8 cellular contexts compared by ENCODE assay signal in the genomic region with DNA sequence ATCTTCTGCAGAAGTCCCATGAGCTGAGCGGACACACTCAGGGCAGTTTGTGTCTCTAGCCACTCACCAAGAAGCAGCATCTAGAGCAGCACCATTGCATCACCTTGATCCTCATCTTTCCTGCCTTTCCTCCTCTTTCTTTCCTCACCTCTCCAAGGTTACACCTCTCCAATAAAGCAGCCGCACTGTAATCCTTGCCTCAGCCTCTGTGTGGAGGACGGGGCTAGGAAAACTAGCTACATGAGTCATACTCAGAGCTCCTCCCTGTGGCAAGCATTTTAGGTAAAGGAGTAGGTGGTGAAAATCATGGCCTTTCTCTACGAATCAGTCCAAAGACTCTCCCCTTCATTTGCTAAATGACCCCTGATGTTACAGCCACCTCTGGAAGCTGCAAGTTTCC.
DNase-seq lines count a peak whose midpoint lies in the region; TF ChIP-seq lines count a peak whose summit lies in the region.

No MANE protein-coding gene starts in this region.

- no peak overlapping the region for H2AFZ ChIP-seq in fibroblast of lung (ENCODE audit: low read length)

- no peaks in the 10 kb centered on the region for H3K9me3 ChIP-seq in fibroblast of lung (ENCODE audit: control insufficient read depth, insufficient read depth, low read depth, low read length)
- no peaks in the 10 kb centered on the region for H3K9me3 ChIP-seq in prostate gland

- WGBS in prostate gland: 50% methylated on average over 4 of the region's 4 CpGs

- TF ChIP-seq POLR2A in prostate gland (IDR thresholded peaks at IDR 0.05): no peak

- DNase-seq in NCI-H1417 (lab: John Stamatoyannopoulos, UW) (peak in 2 of 3 experiments; percentile 16 to 23), NCI-H1417 treated with DMSO at 0.1 percent for 48 hours (lab: John Stamatoyannopoulos, UW) (no peak), NCI-H2227 (lab: John Stamatoyannopoulos, UW; ENCODE audit: unreplicated experiment) (peak; percentile 29), fibroblast of lung (ENCODE audit: low read depth in 2 of 2) (peak; percentile 44 to 54), prostate gland (ENCODE audit: low spot score) (peak; percentile 27), cerebellar cortex (ENCODE audit: low spot score) (no peak), foreskin melanocyte (no peak)
- no peak for DNase-seq in activated T-cell treated with anti-CD3 and anti-CD28 coated beads, Interleukin-2, amount 50 U/mL, for 48 hours

- no peaks in the 10 kb centered on the region for H3K4me1 ChIP-seq in fibroblast of lung (ENCODE audit: control insufficient read depth, extremely low read depth, insufficient read depth, low read length)
- no peaks in the 10 kb centered on the region for H3K4me1 ChIP-seq in prostate gland (replicated peaks)

- TF ChIP-seq CTCF in fibroblast of lung (conservative IDR thresholded peaks at IDR 0.05 in 1 of 2, IDR thresholded peaks at IDR 0.05 in 1 of 2; ENCODE audit: low read depth in 1 of 2, low read length in 2 of 2) (peak in 1 of 2 donors; percentile 35), prostate gland (IDR thresholded peaks at IDR 0.05) (peak in 2 of 4 experiments; percentile 23 to 27)

- H3K27ac ChIP-seq in fibroblast of lung (ENCODE audit: insufficient read depth, low read length) (no peak overlapping the region), prostate gland (no peak overlapping the region)

- H4K20me1 ChIP-seq in fibroblast of lung (ENCODE audit: control insufficient read depth, extremely low read depth, insufficient read depth, low read length): no peaks in the 10 kb centered on the region

- H3K4me3 ChIP-seq in fibroblast of lung (replicated peaks in 1 of 4; ENCODE audit: control extremely low read depth in 1 of 4, insufficient read depth in 1 of 4, low read depth in 3 of 4, low read length in 4 of 4): no peak overlapping the region
- H3K4me3 ChIP-seq in prostate gland: no peak overlapping the region

- intact Hi-C loops in prostate gland (cut with DNase I): no loop called here

- no peak overlapping the region for H3K9ac ChIP-seq in fibroblast of lung (ENCODE audit: insufficient read depth, low read length)

- H3K36me3 ChIP-seq in fibroblast of lung (ENCODE audit: control insufficient read depth, insufficient read depth, low read length) (no peaks in the 10 kb centered on the region), prostate gland (no peaks in the 10 kb centered on the region)

- no peaks in the 10 kb centered on the region for H3K79me2 ChIP-seq in fibroblast of lung (ENCODE audit: control insufficient read depth, insufficient read depth, low read length)

- H3K4me2 ChIP-seq in fibroblast of lung (ENCODE audit: extremely low read depth, insufficient read depth, low read length): no peak overlapping the region

- H3K27me3 ChIP-seq in fibroblast of lung (ENCODE audit: control insufficient read depth, insufficient read depth, low read length) (no peaks in the 10 kb centered on the region), prostate gland (replicated peaks; ENCODE audit: insufficient read depth) (no peaks in the 10 kb centered on the region)

Comparison
In these comparisons a context has a peak if more than half of its experiments do, and no peak if none do; other contexts are left out.
1. DNase-seq: peak in NCI-H1417 (2 of 3), NCI-H2227 (single experiment), fibroblast of lung (2 of 2) and prostate gland (single experiment); none in NCI-H1417 treated with DMSO at 0.1 percent for 48 hours (single experiment), activated T-cell treated with anti-CD3 and anti-CD28 coated beads, Interleukin-2, amount 50 U/mL, for 48 hours (0 of 2), cerebellar cortex (single experiment) and foreskin melanocyte (single experiment).